1 cellular context compared by ENCODE assay signal in genomic region chr13:36921902-36922301, GRCh38.
TF ChIP-seq lines count a peak whose summit lies in the region.

No MANE protein-coding gene starts in this region.

TF ChIP-seq in SK-N-SH treated with all-trans-retinoic acid at 6 μM for 48 hours, 23 proteins besides CTCF, POLR2A, EP300 and RAD21 (continued from another document):
- TF ChIP-seq CREB5 (CRISPR knock-in tag; IDR thresholded peaks at IDR 0.05; ENCODE audit: low read depth) (no peak), PPARA (CRISPR knock-in tag; IDR thresholded peaks at IDR 0.05; ENCODE audit: borderline replicate concordance) (no peak), POU6F1 (CRISPR knock-in tag; IDR thresholded peaks at IDR 0.05; ENCODE audit: borderline replicate concordance, low read depth) (no peak), TOX (CRISPR knock-in tag; IDR thresholded peaks at IDR 0.05; ENCODE audit: borderline replicate concordance) (no peak)
